ENCODE assay signal across 1 cellular context in genomic region chr4:87007345-87008181, GRCh38.
TF ChIP-seq lines count a peak whose summit lies in the region.

No MANE protein-coding gene starts in this region.

TF ChIP-seq in K562, 482 proteins besides CTCF, POLR2A, EP300 and RAD21 (continued from another document and continues in another):
- TF ChIP-seq ZNF655 (CRISPR knock-in tag; IDR thresholded peaks at IDR 0.05) (no peak), CCAR2 (IDR thresholded peaks at IDR 0.05; ENCODE audit: low read depth, low read length) (no peak), E4F1 (CRISPR knock-in tag; IDR thresholded peaks at IDR 0.05; ENCODE audit: borderline replicate concordance) (no peak), ARID3A (IDR thresholded peaks at IDR 0.05; ENCODE audit: borderline replicate concordance, low read depth, low read length) (no peak; the same call in 1 of the 2 replicates), NCOR1 (IDR thresholded peaks at IDR 0.05) (peak; percentile 49; the same call in 1 of the 2 replicates), ZNF699 (CRISPR knock-in tag; IDR thresholded peaks at IDR 0.05; ENCODE audit: insufficient replicate concordance) (no peak), SP2 (IDR thresholded peaks at IDR 0.05; ENCODE audit: extremely low read depth, low read depth, low read length, poor library complexity, severe bottlenecking) (no peak), PCBP2 (IDR thresholded peaks at IDR 0.05; ENCODE audit: low read depth, low read length, poor library complexity, severe bottlenecking) (no peak), RFX1 (IDR thresholded peaks at IDR 0.05) (no peak), MBD2 (IDR thresholded peaks at IDR 0.05; ENCODE audit: borderline replicate concordance, low read depth) (no peak; the same call in 1 of the 2 replicates), CHAMP1 (IDR thresholded peaks at IDR 0.05) (no peak; the same call in 1 of the 2 replicates), HEY1 (CRISPR knock-in tag; IDR thresholded peaks at IDR 0.05; ENCODE audit: borderline replicate concordance) (no peak), RBBP5 (IDR thresholded peaks at IDR 0.05; ENCODE audit: borderline replicate concordance, insufficient read depth, low read length, poor library complexity, severe bottlenecking) (peak; percentile 92), JUND (IDR thresholded peaks at IDR 0.05; ENCODE audit: borderline replicate concordance, low read depth, low read length) (peak; percentile 52; the same call in 1 of the 2 replicates), JUND (tag; IDR thresholded peaks at IDR 0.05; ENCODE audit: borderline replicate concordance, low read depth, low read length) (peak; percentile 32; the same call in 1 of the 3 replicates), ILF3 (IDR thresholded peaks at IDR 0.05; ENCODE audit: borderline replicate concordance) (no peak), NR2C2 (CRISPR knock-in tag; IDR thresholded peaks at IDR 0.05) (peak; percentile 53; the same call in 1 of the 2 replicates), NR2C2 (tag; IDR thresholded peaks at IDR 0.05) (no peak), ID3 (CRISPR knock-in tag; IDR thresholded peaks at IDR 0.05) (no peak), ID3 (tag; IDR thresholded peaks at IDR 0.05) (0 out of 2 replicates have a peak, but pooled peaks have one; percentile 1), ELF2 (CRISPR knock-in tag; IDR thresholded peaks at IDR 0.05) (no peak), CHD7 (IDR thresholded peaks at IDR 0.05; ENCODE audit: low read depth, low read length) (no peak), KLF16 (IDR thresholded peaks at IDR 0.05) (peak; percentile 30; the same call in 1 of the 2 replicates), NKRF (IDR thresholded peaks at IDR 0.05; ENCODE audit: borderline replicate concordance) (peak; percentile 67; the same call in 1 of the 2 replicates), MAFK (IDR thresholded peaks at IDR 0.05; ENCODE audit: low read length) (peak; percentile 98), POLR3A (IDR thresholded peaks at IDR 0.05; ENCODE audit: borderline replicate concordance, extremely low read depth, insufficient read depth, insufficient read length) (no peak), ZBTB1 (CRISPR knock-in tag; IDR thresholded peaks at IDR 0.05; ENCODE audit: borderline replicate concordance, low read depth) (peak; percentile 8; the same call in 1 of the 2 replicates), ZNF174 (CRISPR knock-in tag; IDR thresholded peaks at IDR 0.05) (no peak), PYGO2 (tag; IDR thresholded peaks at IDR 0.05) (no peak), ZNF277 (CRISPR knock-in tag; IDR thresholded peaks at IDR 0.05; ENCODE audit: borderline replicate concordance) (no peak)
